23 cellular contexts compared by ENCODE assay signal in genomic region chr4:108010167-108010566, GRCh38. TPM values are rescaled to one million over a fixed set of nuclear protein-coding genes. Genes with fewer than 3 reads are reported as not detected.
DNase-seq lines count a peak whose midpoint lies in the region; ATAC-seq, FAIRE-seq and TF ChIP-seq lines count a peak whose summit lies in the region.
"Had no signal": no experiment of that assay in that cellular context is flagged by ENCODE, and none has a peak within 500 bp of the region (broad histone marks: within the 10 kb centered on the region; RNA-seq: fewer than 3 reads in every experiment).

No MANE protein-coding gene starts in this region.

- H3K9me3 Mint-ChIP-seq in astrocyte (ENCODE audit: unreplicated experiment), result no peaks in the 10 kb centered on the region
- H3K9me3 Mint-ChIP-seq: activated B cell treated with CpG ODN at 0.5 μM for 24 hours; CD8-positive, alpha-beta memory T cell; H9; immature natural killer cell; T-helper 1 cell treated with Interleukin-12 subunit alpha and Interleukin-12 subunit beta and Interleukin-4 antibody, amounts not matched to agents 30 μg/mL and 1 μg/mL, for 36 hours had no signal

- H2AFZ ChIP-seq in GM23248 (no peak overlapping the region), astrocyte (ENCODE audit: low read depth, low read length) (no peak overlapping the region), smooth muscle cell (ENCODE audit: low read depth) (no peak overlapping the region)

- no peak for ATAC-seq in HG02759 (IDR thresholded peaks at IDR 0.05; ENCODE audit: unreplicated experiment)
- ATAC-seq: body of pancreas, gastroesophageal sphincter, HepG2, sciatic nerve had no signal

- H3K4me3 Mint-ChIP-seq in astrocyte (ENCODE audit: unreplicated experiment), result peak overlapping the region; percentile 31
- H3K4me3 Mint-ChIP-seq: activated B cell treated with CpG ODN at 0.5 μM for 24 hours; CD8-positive, alpha-beta memory T cell; H9; immature natural killer cell; T-helper 1 cell treated with Interleukin-12 subunit alpha and Interleukin-12 subunit beta and Interleukin-4 antibody, amounts not matched to agents 30 μg/mL and 1 μg/mL, for 36 hours had no signal

- no peak for TF ChIP-seq CTCF in astrocyte (IDR thresholded peaks at IDR 0.05; ENCODE audit: insufficient read depth, low read depth, low read length)
- no peak for TF ChIP-seq CTCF in foreskin fibroblast (IDR thresholded peaks at IDR 0.05; ENCODE audit: low read depth, low read length)
- TF ChIP-seq CTCF in smooth muscle cell (IDR thresholded peaks at IDR 0.05; ENCODE audit: borderline replicate concordance, insufficient read depth, poor library complexity, severe bottlenecking), result no peak

- no peaks in the 10 kb centered on the region for H3K27me3 Mint-ChIP-seq in astrocyte (ENCODE audit: low read depth, unreplicated experiment)
- H3K27me3 Mint-ChIP-seq: activated B cell treated with CpG ODN at 0.5 μM for 24 hours; CD8-positive, alpha-beta memory T cell had no signal

- H3K4me1 ChIP-seq in GM23248 (ENCODE audit: insufficient read depth), result peaks cover 27% of the 10 kb centered on the region
- peaks cover 6% of the 10 kb centered on the region for H3K4me1 ChIP-seq in astrocyte (ENCODE audit: insufficient read depth, low read length)
- peaks cover 5% of the 10 kb centered on the region for H3K4me1 ChIP-seq in smooth muscle cell (ENCODE audit: low read depth)
- H3K4me1 ChIP-seq: body of pancreas had no signal

- H3K9me3 ChIP-seq in GM23248 (ENCODE audit: low read depth) (no peaks in the 10 kb centered on the region), astrocyte (ENCODE audit: insufficient read depth, low read depth, low read length) (no peaks in the 10 kb centered on the region), smooth muscle cell (replicated peaks; ENCODE audit: low read depth) (no peaks in the 10 kb centered on the region)
- H3K9me3 ChIP-seq: body of pancreas, gastroesophageal sphincter, tibial artery had no signal

- H3K4me3 ChIP-seq in GM23248, result peak overlapping the region; percentile 30; the same call in 1 of the 2 replicates
- no peak overlapping the region for H3K4me3 ChIP-seq in astrocyte (ENCODE audit: insufficient read depth, low read depth, low read length)
- H3K4me3 ChIP-seq in foreskin fibroblast (ENCODE audit: low read depth in 1 of 2, low read length in 2 of 2), result no peak overlapping the region
- H3K4me3 ChIP-seq in smooth muscle cell, result no peak overlapping the region
- H3K4me3 ChIP-seq: body of pancreas, gastroesophageal sphincter, tibial artery had no signal

- no peak for FAIRE-seq in astrocyte (lab: Jason Lieb, UNC)
- FAIRE-seq: HepG2 had no signal

- H3K27me3 ChIP-seq in GM23248 (replicated peaks; ENCODE audit: insufficient read depth), result no peaks in the 10 kb centered on the region
- H3K27me3 ChIP-seq in astrocyte (ENCODE audit: insufficient read depth, low read length), result no peaks in the 10 kb centered on the region
- H3K27me3 ChIP-seq in smooth muscle cell (ENCODE audit: low read depth), result no peaks in the 10 kb centered on the region
- H3K27me3 ChIP-seq: body of pancreas, gastroesophageal sphincter, tibial artery had no signal

- H3K27ac ChIP-seq in GM23248 (peak overlapping the region; percentile 47), astrocyte (ENCODE audit: low read depth, low read length) (peak overlapping the region; percentile 30), smooth muscle cell (ENCODE audit: low read depth) (peak overlapping the region; percentile 77)
- H3K27ac ChIP-seq: body of pancreas, gastroesophageal sphincter, tibial artery had no signal

- DNase-seq in GM23248, result peak; percentile 83
- peak; percentile 82 for DNase-seq in astrocyte (ENCODE audit: low read depth)
- DNase-seq in foreskin fibroblast, result peak; percentile 71 to 80
- DNase-seq in smooth muscle cell (lab: John Stamatoyannopoulos, UW; ENCODE audit: unreplicated experiment), result no peak
- DNase-seq in NCI-H69 (lab: John Stamatoyannopoulos, UW), result no peak
- no peak for DNase-seq in AML-193 (lab: John Stamatoyannopoulos, UW)
- no peak for DNase-seq in NCI-H2029 (lab: John Stamatoyannopoulos, UW)
- DNase-seq: activated B cell treated with CpG ODN at 0.5 μM for 24 hours; activated naive CD4-positive, alpha-beta T cell; body of pancreas; CD8-positive, alpha-beta memory T cell; H9; immature natural killer cell; mesendoderm; NCI-H2107; NCI-H82; RPMI8226; tibial artery had no signal

- H3K4me2 ChIP-seq in GM23248 (ENCODE audit: unreplicated experiment), result peak overlapping the region; percentile 58
- peak overlapping the region; percentile 24 for H3K4me2 ChIP-seq in astrocyte (ENCODE audit: low read length)
- H3K4me2 ChIP-seq in smooth muscle cell, result peak overlapping the region; percentile 61

- H3K36me3 ChIP-seq in GM23248 (ENCODE audit: low read depth) (0 out of 2 replicates have a peak, but pooled peaks cover 5% of the 10 kb centered on the region), astrocyte (ENCODE audit: insufficient read depth, low read length) (no peaks in the 10 kb centered on the region), smooth muscle cell (ENCODE audit: low read depth) (no peaks in the 10 kb centered on the region)

- H3K79me2 ChIP-seq in GM23248 (ENCODE audit: insufficient read depth) (0 out of 2 replicates have a peak, but pooled peaks cover 4% of the 10 kb centered on the region), astrocyte (ENCODE audit: insufficient read depth, low read length) (no peaks in the 10 kb centered on the region), smooth muscle cell (ENCODE audit: low read depth) (no peaks in the 10 kb centered on the region)

- peaks cover 11% of the 10 kb centered on the region; the same call in 1 of the 2 replicates for H3F3A ChIP-seq in GM23248 (ENCODE audit: insufficient read depth)
- no peaks in the 10 kb centered on the region for H3F3A ChIP-seq in smooth muscle cell (ENCODE audit: low read depth)

- in situ Hi-C loops in GM23248 (cut with MboI), result no loop called here

- H3K4me1 Mint-ChIP-seq in astrocyte (ENCODE audit: low read depth, unreplicated experiment), result peaks cover 12% of the 10 kb centered on the region
- H3K4me1 Mint-ChIP-seq: activated B cell treated with CpG ODN at 0.5 μM for 24 hours had no signal

- H4K20me1 ChIP-seq in GM23248 (ENCODE audit: insufficient read depth) (no peaks in the 10 kb centered on the region), astrocyte (ENCODE audit: insufficient read depth, low read length) (no peaks in the 10 kb centered on the region), smooth muscle cell (ENCODE audit: low read depth) (no peaks in the 10 kb centered on the region)

- WGBS in GM23248 (ENCODE audit: low coverage in 1 of 2, low lambda C conversion rate in 2 of 2, missing lambda C conversion rate in 2 of 2), 2 experiments, result 64 to 70% methylated on average over 2 of the region's 2 CpGs
- 59% methylated on average over 2 of the region's 2 CpGs for WGBS in smooth muscle cell (ENCODE audit: low lambda C conversion rate)

- no peaks in the 10 kb centered on the region; the same call in 1 of the 2 replicates for H3K9me2 ChIP-seq in GM23248 (ENCODE audit: insufficient read depth)

- H3K36me3 Mint-ChIP-seq in astrocyte (ENCODE audit: low read depth, unreplicated experiment), result peaks cover 12% of the 10 kb centered on the region

- H3K9ac ChIP-seq in GM23248 (no peak overlapping the region), astrocyte (ENCODE audit: low read length) (no peak overlapping the region), smooth muscle cell (ENCODE audit: low read depth) (peak overlapping the region; percentile 27)

- peak overlapping the region; percentile 87 for H3K27ac Mint-ChIP-seq in astrocyte (ENCODE audit: unreplicated experiment)
- H3K27ac Mint-ChIP-seq: activated B cell treated with CpG ODN at 0.5 μM for 24 hours; CD8-positive, alpha-beta memory T cell; H9; immature natural killer cell; T-helper 1 cell treated with Interleukin-12 subunit alpha and Interleukin-12 subunit beta and Interleukin-4 antibody, amounts not matched to agents 30 μg/mL and 1 μg/mL, for 36 hours had no signal

RNA-seq across cellular contexts. Expression of gene HADH, which starts 20.5 kb away (rescaled TPM):
- 4.0 and 4.5 TPM in 2 replicates for total RNA-seq in GM23248 (2014; rRNA removed; shearing (Covaris generic))
- polyA plus RNA-seq in GM23248 (2016; fragmentation: Nextera tagmentation; extraction: Ambion mirVana) (30.1 and 30.8 TPM in 2 replicates), smooth muscle cell (35.1 and 44.2 TPM in 2 replicates)
- total RNA-seq in astrocyte (21.2 and 24.2 TPM in 2 replicates), smooth muscle cell (16.9 and 18.2 TPM in 2 replicates)

Comparison
In these comparisons a context has a peak if more than half of its experiments do, and no peak if none do; other contexts are left out.
1. DNase-seq: peak in GM23248 (single experiment), astrocyte (single experiment) and foreskin fibroblast (2 of 2); none in smooth muscle cell (single experiment), NCI-H69 (single experiment), AML-193 (0 of 2) and NCI-H2029 (single experiment).
2. Peak in every context shown above with its lines, with median percentiles within 50 percentile points of each other: H3K27ac ChIP-seq and H3K4me2 ChIP-seq.